ENCODE assay signal across 35 cellular contexts in genomic region chr4:105374071-105374470, GRCh38.
DNase-seq lines count a peak whose midpoint lies in the region; ATAC-seq, FAIRE-seq and TF ChIP-seq lines count a peak whose summit lies in the region.
"Had no signal": no experiment of that assay in that cellular context is flagged by ENCODE, and none has a peak within 500 bp of the region (broad histone marks: within the 10 kb centered on the region; RNA-seq: fewer than 3 reads in every experiment).

No MANE protein-coding gene starts in this region.

- H3K27ac ChIP-seq in left ventricle myocardium inferior (replicated peaks) (peak overlapping the region; percentile 61), right cardiac atrium (ENCODE audit: low read length) (no peak overlapping the region)
- H3K27ac ChIP-seq: 22Rv1; A549; BLaER1; BLaER1 treated with 17β-estradiol and CSF1 and Interleukin-3, amounts not matched to agents 10 nM and 100 nM; C4-2B had no signal

- peaks cover 14% of the 10 kb centered on the region for H3K36me3 Mint-ChIP-seq in activated CD4-positive, alpha-beta T cell treated with anti-CD3 and anti-CD28 coated beads for 36 hours (ENCODE audit: low read depth)

- no peaks in the 10 kb centered on the region for H3K9me3 Mint-ChIP-seq in activated CD4-positive, alpha-beta T cell treated with anti-CD3 and anti-CD28 coated beads for 36 hours (ENCODE audit: low read depth)
- H3K9me3 Mint-ChIP-seq: CD14-positive monocyte; CD4-positive, alpha-beta memory T cell; CD4-positive, alpha-beta T cell; CD4-positive, CD25-positive, alpha-beta regulatory T cell; CD8-positive, alpha-beta memory T cell; CD8-positive, alpha-beta T cell had no signal

- no peaks in the 10 kb centered on the region for H3K4me1 Mint-ChIP-seq in activated CD4-positive, alpha-beta T cell treated with anti-CD3 and anti-CD28 coated beads for 36 hours
- H3K4me1 Mint-ChIP-seq: B cell; CD14-positive monocyte; CD8-positive, alpha-beta memory T cell had no signal

- no peak overlapping the region for H3K4me3 Mint-ChIP-seq in activated CD4-positive, alpha-beta T cell treated with anti-CD3 and anti-CD28 coated beads for 36 hours
- H3K4me3 Mint-ChIP-seq: B cell; CD14-positive monocyte; CD4-positive, alpha-beta memory T cell; CD4-positive, alpha-beta T cell; CD4-positive, CD25-positive, alpha-beta regulatory T cell; CD8-positive, alpha-beta memory T cell; CD8-positive, alpha-beta T cell had no signal

- POLR2A ChIA-PET in activated CD4-positive, alpha-beta T cell treated with anti-CD3 and anti-CD28 coated beads for 36 hours (lab: Charles Lee), result no interaction called here

- DNase-seq in left ventricle myocardium inferior, result no peak
- no peak for DNase-seq in right cardiac atrium
- no peak for DNase-seq in left ventricle myocardium superior
- DNase-seq in left cardiac atrium, result no peak
- DNase-seq in activated CD4-positive, alpha-beta T cell treated with anti-CD3 and anti-CD28 coated beads for 36 hours, result no peak
- DNase-seq: 8988T; ACHN; AML-193; BE2C; C1 segment of cervical spinal cord; Caco-2; Calu3; CD4-positive, alpha-beta memory T cell; CD4-positive, alpha-beta T cell; CD4-positive, CD25-positive, alpha-beta regulatory T cell; CD8-positive, alpha-beta memory T cell; CD8-positive, alpha-beta T cell; COR-L47; DMS 273 treated with DMSO at 0.1 percent for 48 hours; DMS153; DMS53; DMS79; DMS79 treated with DMSO at 0.1 percent for 48 hours; DND-41; EL had no signal

- CTCF ChIA-PET in activated CD4-positive, alpha-beta T cell treated with anti-CD3 and anti-CD28 coated beads for 36 hours (lab: Charles Lee), result interaction anchor here (1.1 kb wide), 1 partner anchor 98 kb away, joined by 3 read pairs; no protein-coding TSS in a partner anchor

- H3K27me3 Mint-ChIP-seq in activated CD4-positive, alpha-beta T cell treated with anti-CD3 and anti-CD28 coated beads for 36 hours, result no peaks in the 10 kb centered on the region
- H3K27me3 Mint-ChIP-seq: B cell; CD4-positive, alpha-beta memory T cell; CD4-positive, alpha-beta T cell; CD4-positive, CD25-positive, alpha-beta regulatory T cell; CD8-positive, alpha-beta memory T cell had no signal

- H3K4me3 ChIP-seq in left ventricle myocardium inferior (no peak overlapping the region), right cardiac atrium (ENCODE audit: low read length) (no peak overlapping the region)
- H3K4me3 ChIP-seq: A549; BLaER1; BLaER1 treated with 17β-estradiol and CSF1 and Interleukin-3, amounts not matched to agents 10 nM and 100 nM had no signal

- H3K36me3 ChIP-seq in left ventricle myocardium inferior, result peaks cover 10% of the 10 kb centered on the region
- H3K36me3 ChIP-seq: BE2C had no signal

- H3K9me3 ChIP-seq in left ventricle myocardium inferior (replicated peaks), result no peaks in the 10 kb centered on the region
- no peaks in the 10 kb centered on the region for H3K9me3 ChIP-seq in right cardiac atrium (ENCODE audit: control insufficient read depth, low read length)
- H3K9me3 ChIP-seq: A549, BE2C, BLaER1, Caco-2 had no signal

- peak; percentile 15 for FAIRE-seq in G401.6 (lab: Jason Lieb, UNC)
- FAIRE-seq: A204.1, A549, D721Med had no signal

- peaks cover 23% of the 10 kb centered on the region for H3K4me1 ChIP-seq in left ventricle myocardium inferior
- peaks cover 1% of the 10 kb centered on the region for H3K4me1 ChIP-seq in right cardiac atrium (ENCODE audit: control insufficient read depth, insufficient read depth, low read length)
- H3K4me1 ChIP-seq: A549; BE2C; BLaER1; BLaER1 treated with 17β-estradiol and CSF1 and Interleukin-3, amounts not matched to agents 10 nM and 100 nM; Caco-2 had no signal

- no peak for TF ChIP-seq CTCF in left ventricle myocardium inferior (IDR thresholded peaks at IDR 0.05; ENCODE audit: borderline replicate concordance)

- intact Hi-C loops in left ventricle myocardium inferior (cut with micrococcal nuclease) (no loop called here), right cardiac atrium (cut with DNase I) (no loop called here), left ventricle myocardium superior (cut with micrococcal nuclease) (loop anchor here (10.0 kb wide), 1 partner anchor 91 kb away; no protein-coding TSS in a partner anchor), left cardiac atrium (cut with DNase I) (loop anchor here in 1 of 2 donors (10.0 kb wide), 1 partner anchor 219 kb away; no protein-coding TSS in a partner anchor)
- intact Hi-C loops in activated CD4-positive, alpha-beta T cell treated with anti-CD3 and anti-CD28 coated beads for 36 hours (cut with DNase I, micrococcal nuclease), result no loop called here

- H3K27me3 ChIP-seq in left ventricle myocardium inferior (ENCODE audit: low read depth) (no peaks in the 10 kb centered on the region), right cardiac atrium (ENCODE audit: control insufficient read depth, insufficient read depth) (no peaks in the 10 kb centered on the region)
- H3K27me3 ChIP-seq: BE2C; BLaER1; BLaER1 treated with 17β-estradiol and CSF1 and Interleukin-3, amounts not matched to agents 10 nM and 100 nM had no signal

- no peak for ATAC-seq in right cardiac atrium
- peak; percentile 32 for ATAC-seq in left ventricle myocardium superior
- no peak for ATAC-seq in left cardiac atrium
- ATAC-seq in activated CD4-positive, alpha-beta T cell treated with anti-CD3 and anti-CD28 coated beads for 36 hours, result no peak
- ATAC-seq: A549; CD8-positive, alpha-beta T cell had no signal

- no peak overlapping the region for H3K27ac Mint-ChIP-seq in activated CD4-positive, alpha-beta T cell treated with anti-CD3 and anti-CD28 coated beads for 36 hours
- H3K27ac Mint-ChIP-seq: B cell; CD14-positive monocyte; CD4-positive, alpha-beta memory T cell; CD4-positive, alpha-beta T cell; CD4-positive, CD25-positive, alpha-beta regulatory T cell; CD8-positive, alpha-beta T cell had no signal

- 75% methylated on average over 3 of the region's 3 CpGs for WGBS in right cardiac atrium
